8 cellular contexts compared by ENCODE assay signal in genomic region chr4:159102623-159103405, GRCh38. TPM values are rescaled to one million over a fixed set of nuclear protein-coding genes. Genes with fewer than 3 reads are reported as not detected.
DNase-seq lines count a peak whose midpoint lies in the region; ATAC-seq, FAIRE-seq and TF ChIP-seq lines count a peak whose summit lies in the region.

Gene RAPGEF2 (plus strand): TSS chr4:159103079. CDS start chr4:159104163, 1,084 bp downstream.

- DNase-seq in GM12865 (ENCODE audit: low read depth) (peak; percentile 94), NCI-H1105 treated with DMSO at 0.1 percent for 48 hours (lab: John Stamatoyannopoulos, UW) (peak; percentile 73), head of caudate nucleus (peak; percentile 77 to 97 (median 92)), pancreas (peak; percentile 93 to 96 (median 94)), thyroid gland (peak; percentile 94 to 95)
- DNase-seq in activated naive CD8-positive, alpha-beta T cell treated with anti-CD3 and anti-CD28 coated beads, Interleukin-2, amount 10 ng/mL, durations not matched to agents 7 days and 5 days, result peak; percentile 90

- no peak for FAIRE-seq in pancreas (lab: Jason Lieb, UNC)

- no peaks in the 10 kb centered on the region for H3K9me2 ChIP-seq in SU-DHL-6 (replicated peaks; ENCODE audit: insufficient read depth, low read length)

- H3K9ac ChIP-seq in SU-DHL-6 (ENCODE audit: low read length), result peak within 1 kb of the TSS; percentile 66

- H3K36me3 Mint-ChIP-seq in activated naive CD8-positive, alpha-beta T cell treated with anti-CD3 and anti-CD28 coated beads, Interleukin-2, amount 10 ng/mL, durations not matched to agents 7 days and 5 days, result no peaks in the 10 kb centered on the region

- H3K4me3 Mint-ChIP-seq in activated naive CD8-positive, alpha-beta T cell treated with anti-CD3 and anti-CD28 coated beads, Interleukin-2, amount 10 ng/mL, durations not matched to agents 7 days and 5 days, result peak within 1 kb of the TSS; percentile 88

- no peaks in the 10 kb centered on the region for H3K9me3 ChIP-seq in SU-DHL-6 (ENCODE audit: insufficient read depth, low read length)
- no peaks in the 10 kb centered on the region for H3K9me3 ChIP-seq in pancreas
- no peaks in the 10 kb centered on the region for H3K9me3 ChIP-seq in thyroid gland

- WGBS in pancreas, 2 donors, result 0 to 1% methylated on average over 68 to 103 of the region's 103 CpGs
- 0 to 2% methylated on average over 15 to 20 of the region's 103 CpGs for WGBS in thyroid gland, 2 donors

- peaks cover 11 to 26% (median 21%) of the 10 kb centered on the region in 3 donors for H3K4me1 ChIP-seq in pancreas
- peaks cover 23 to 32% of the 10 kb centered on the region in 2 donors for H3K4me1 ChIP-seq in thyroid gland

- H4K20me1 ChIP-seq in SU-DHL-6 (ENCODE audit: low read depth, low read length), result no peaks in the 10 kb centered on the region

- peaks cover 3% of the 10 kb centered on the region; the same call in 1 of the 2 replicates for H3F3A ChIP-seq in SU-DHL-6 (ENCODE audit: insufficient read depth)

- no peaks in the 10 kb centered on the region for H3K9me3 Mint-ChIP-seq in activated naive CD8-positive, alpha-beta T cell treated with anti-CD3 and anti-CD28 coated beads, Interleukin-2, amount 10 ng/mL, durations not matched to agents 7 days and 5 days

- intact Hi-C loops in head of caudate nucleus (cut with DNase I), result loop anchor here (5.0 kb wide), 1 partner anchor 74 kb away; no protein-coding TSS in a partner anchor
- intact Hi-C loops in pancreas (cut with DNase I), result no loop called here
- intact Hi-C loops in thyroid gland (cut with DNase I), result loop anchor here (10.0 kb wide), 2 partner anchors 58 to 72 kb away; no protein-coding TSS in a partner anchor

- POLR2A ChIA-PET in activated naive CD8-positive, alpha-beta T cell treated with anti-CD3 and anti-CD28 coated beads, Interleukin-2, amount 10 ng/mL, durations not matched to agents 7 days and 5 days (lab: Charles Lee), result no interaction called here

- H3K27me3 Mint-ChIP-seq in activated naive CD8-positive, alpha-beta T cell treated with anti-CD3 and anti-CD28 coated beads, Interleukin-2, amount 10 ng/mL, durations not matched to agents 7 days and 5 days, result peaks cover 5% of the 10 kb centered on the region

- H3K4me1 Mint-ChIP-seq in activated naive CD8-positive, alpha-beta T cell treated with anti-CD3 and anti-CD28 coated beads, Interleukin-2, amount 10 ng/mL, durations not matched to agents 7 days and 5 days, result peaks cover 42% of the 10 kb centered on the region

- TF ChIP-seq POLR2A in thyroid gland (IDR thresholded peaks at IDR 0.05), result peak in 1 of 2 donors; percentile 99

- H3K27ac ChIP-seq in SU-DHL-6 (ENCODE audit: low read depth, low read length), result no peak within 1 kb of the TSS
- H3K27ac ChIP-seq in pancreas, result peak within 1 kb of the TSS; percentile 96 to 99 (median 98)
- peak within 1 kb of the TSS; percentile 64 to 97 (median 96) for H3K27ac ChIP-seq in thyroid gland

- H2AFZ ChIP-seq in SU-DHL-6 (ENCODE audit: low read depth, low read length, severe bottlenecking), result peak within 1 kb of the TSS; percentile 94

- H3K36me3 ChIP-seq in SU-DHL-6 (ENCODE audit: low read length) (no peaks in the 10 kb centered on the region), pancreas (no peaks in the 10 kb centered on the region), thyroid gland (no peaks in the 10 kb centered on the region)

- peak within 1 kb of the TSS; percentile 91 for H3K4me2 ChIP-seq in SU-DHL-6 (ENCODE audit: low read depth, low read length, poor library complexity, severe bottlenecking)

- H3K27me3 ChIP-seq in SU-DHL-6 (ENCODE audit: low read length), result no peaks in the 10 kb centered on the region
- H3K27me3 ChIP-seq in pancreas, result no peaks in the 10 kb centered on the region
- H3K27me3 ChIP-seq in thyroid gland, result no peaks in the 10 kb centered on the region

- TF ChIP-seq CTCF in GM12865 (IDR thresholded peaks at IDR 0.05; ENCODE audit: insufficient read depth, low read depth, low read length, missing control alignments), result no peak
- no peak for TF ChIP-seq CTCF in SU-DHL-6 (IDR thresholded peaks at IDR 0.05; ENCODE audit: insufficient read depth, low read length, poor library complexity, severe bottlenecking)
- TF ChIP-seq CTCF in pancreas (IDR thresholded peaks at IDR 0.05), result no peak
- TF ChIP-seq CTCF in thyroid gland (IDR thresholded peaks at IDR 0.05), result peak in 1 of 6 experiments; percentile 6

- H3K4me3 ChIP-seq in GM12865 (ENCODE audit: low read depth, low read length) (peak within 1 kb of the TSS; percentile 94), SU-DHL-6 (ENCODE audit: insufficient read depth, low read length, poor library complexity, severe bottlenecking) (peak within 1 kb of the TSS; percentile 84), pancreas (peak within 1 kb of the TSS; percentile 74 to 98 (median 94)), thyroid gland (replicated peaks in 1 of 3) (peak within 1 kb of the TSS; percentile 79 to 88 (median 87))

- no peaks in the 10 kb centered on the region for H3K79me2 ChIP-seq in SU-DHL-6 (ENCODE audit: insufficient read depth, low read length)

- H3K27ac Mint-ChIP-seq in activated naive CD8-positive, alpha-beta T cell treated with anti-CD3 and anti-CD28 coated beads, Interleukin-2, amount 10 ng/mL, durations not matched to agents 7 days and 5 days, result peak within 1 kb of the TSS; percentile 90

- peak; percentile 78 for ATAC-seq in HG02678 (IDR thresholded peaks at IDR 0.05; ENCODE audit: unreplicated experiment)
- peak; percentile 83 for ATAC-seq in activated naive CD8-positive, alpha-beta T cell treated with anti-CD3 and anti-CD28 coated beads, Interleukin-2, amount 10 ng/mL, durations not matched to agents 7 days and 5 days (ENCODE audit: low read depth)
- peak; percentile 89 to 95 (median 92) for ATAC-seq in pancreas

RNA-seq across cellular contexts. Expression of gene RAPGEF2, which starts in this region (rescaled TPM):
- 10 to 100 TPM; 23.2 to 24.1 TPM for total RNA-seq in activated naive CD8-positive, alpha-beta T cell treated with anti-CD3 and anti-CD28 coated beads, Interleukin-2, amount 10 ng/mL, durations not matched to agents 7 days and 5 days
- total RNA-seq in pancreas (10 to 100 TPM; 10.9 to 27.5 (median 15.0) TPM), thyroid gland (100 to 1,000 TPM in 1 of 4 donors, 10 to 100 TPM in 3; 60.2 to 109 (median 79.7) TPM)
- 1 to 10 TPM; 4.3 to 8.2 TPM for polyA plus RNA-seq in pancreas

Comparison
In these comparisons a context has a peak if more than half of its experiments do, and no peak if none do; other contexts are left out.
1. intact Hi-C loops: an anchor here in head of caudate nucleus (5.0 kb wide) and thyroid gland (10.0 kb wide); none called in pancreas.